In genomic region chr2:96816127-96816835, GRCh38 we compare ENCODE assay signal across 8 cellular contexts. TPM values are rescaled to one million over a fixed set of nuclear protein-coding genes. Genes with fewer than 3 reads are reported as not detected.
DNase-seq lines count a peak whose midpoint lies in the region; ATAC-seq and TF ChIP-seq lines count a peak whose summit lies in the region.

TSS of gene CNNM3 (plus strand) at chr2:96816268. CDS start at chr2:96816278, 10 bp downstream.

- H3K27ac ChIP-seq in upper lobe of left lung = peak within 1 kb of the TSS; percentile 86 to 98 (median 89)

- 0% methylated on average over 21 of the region's 103 CpGs; no CpG with 5 or more reads in 1 of the 2 donors for WGBS in upper lobe of left lung, 2 donors

- H3K4me1 Mint-ChIP-seq in activated naive CD8-positive, alpha-beta T cell treated with anti-CD3 and anti-CD28 coated beads, Interleukin-2, amount 50 U/mL, for 24 hours = peaks cover 47% of the 10 kb centered on the region

- H3K27me3 ChIP-seq in upper lobe of left lung = no peaks in the 10 kb centered on the region

- H3K36me3 ChIP-seq in upper lobe of left lung = peaks cover 0 to 5% (median 0%) of the 10 kb centered on the region in 4 donors

- TF ChIP-seq CTCF in GM13976 (IDR thresholded peaks at IDR 0.05; ENCODE audit: borderline replicate concordance, control extremely low read depth, extremely low read depth, insufficient read depth, missing control alignments) (peak; percentile 40), upper lobe of left lung (IDR thresholded peaks at IDR 0.05) (peak; percentile 56 to 94 (median 88))

- peak in 3 of 4 donors; percentile 55 to 96 (median 84) for TF ChIP-seq POLR2A in upper lobe of left lung (IDR thresholded peaks at IDR 0.05)

- in situ Hi-C loops in GM13976 (cut with MboI; ENCODE audit: low sequenced_read_pairs, unreplicated experiment) = no loop called here

- peak; percentile 99 for DNase-seq in GM13976 (ENCODE audit: low spot score)
- peak; percentile 89 for DNase-seq in NCI-H1436 (lab: John Stamatoyannopoulos, UW)
- peak; percentile 93 for DNase-seq in SW480 (ENCODE audit: low spot score)
- peak; percentile 97 for DNase-seq in activated naive CD8-positive, alpha-beta T cell treated with anti-CD3 and anti-CD28 coated beads, Interleukin-2, amount 50 U/mL, for 24 hours
- peak; percentile 99 for DNase-seq in cardiac septum (ENCODE audit: low spot score)
- DNase-seq in posterior cingulate gyrus = peak; percentile 93 to 100 (median 97)
- peak; percentile 97 to 100 for DNase-seq in upper lobe of left lung

- no peak for TF ChIP-seq EP300 in upper lobe of left lung (IDR thresholded peaks at IDR 0.05)

- intact Hi-C loops in cardiac septum (cut with DNase I) = no loop called here
- intact Hi-C loops in posterior cingulate gyrus (cut with DNase I) = loop anchor here (1.0 to 2.0 kb wide), 3 partner anchors 41 to 145 kb away; no protein-coding TSS in a partner anchor

- peak within 1 kb of the TSS; percentile 65 for H3K27ac Mint-ChIP-seq in activated naive CD8-positive, alpha-beta T cell treated with anti-CD3 and anti-CD28 coated beads, Interleukin-2, amount 50 U/mL, for 24 hours

- H3K36me3 Mint-ChIP-seq in activated naive CD8-positive, alpha-beta T cell treated with anti-CD3 and anti-CD28 coated beads, Interleukin-2, amount 50 U/mL, for 24 hours (ENCODE audit: low read depth) = peaks cover 15% of the 10 kb centered on the region

- ATAC-seq in HG02852 (IDR thresholded peaks at IDR 0.05; ENCODE audit: unreplicated experiment) (peak; percentile 91), upper lobe of left lung (ENCODE audit: low FRiP score in 2 of 2) (peak; percentile 98 to 99)
- peak; percentile 95 for ATAC-seq in activated naive CD8-positive, alpha-beta T cell treated with anti-CD3 and anti-CD28 coated beads, Interleukin-2, amount 50 U/mL, for 24 hours

- H3K27me3 Mint-ChIP-seq in activated naive CD8-positive, alpha-beta T cell treated with anti-CD3 and anti-CD28 coated beads, Interleukin-2, amount 50 U/mL, for 24 hours = no peaks in the 10 kb centered on the region

- peaks cover 39 to 54% (median 47%) of the 10 kb centered on the region in 4 donors for H3K4me1 ChIP-seq in upper lobe of left lung

- no peaks in the 10 kb centered on the region for H3K9me3 ChIP-seq in upper lobe of left lung

- H3K9me3 Mint-ChIP-seq in activated naive CD8-positive, alpha-beta T cell treated with anti-CD3 and anti-CD28 coated beads, Interleukin-2, amount 50 U/mL, for 24 hours = no peaks in the 10 kb centered on the region

- H3K4me3 Mint-ChIP-seq in activated naive CD8-positive, alpha-beta T cell treated with anti-CD3 and anti-CD28 coated beads, Interleukin-2, amount 50 U/mL, for 24 hours = peak within 1 kb of the TSS; percentile 83

- H3K4me3 ChIP-seq in upper lobe of left lung = peak within 1 kb of the TSS; percentile 49 to 94 (median 76)

RNA-seq across cellular contexts. Expression of gene CNNM3, which starts in this region (rescaled TPM):
- total RNA-seq in cardiac septum (10.7 TPM), upper lobe of left lung (10 to 100 TPM; 17.2 to 52.4 (median 26.5) TPM)

Comparison
In these comparisons a context has a peak if more than half of its experiments do, and no peak if none do; other contexts are left out.
1. Peak in every context shown above with its lines: DNase-seq, ATAC-seq, H3K4me3 ChIP-seq and H3K27ac ChIP-seq.